In the genomic region with DNA sequence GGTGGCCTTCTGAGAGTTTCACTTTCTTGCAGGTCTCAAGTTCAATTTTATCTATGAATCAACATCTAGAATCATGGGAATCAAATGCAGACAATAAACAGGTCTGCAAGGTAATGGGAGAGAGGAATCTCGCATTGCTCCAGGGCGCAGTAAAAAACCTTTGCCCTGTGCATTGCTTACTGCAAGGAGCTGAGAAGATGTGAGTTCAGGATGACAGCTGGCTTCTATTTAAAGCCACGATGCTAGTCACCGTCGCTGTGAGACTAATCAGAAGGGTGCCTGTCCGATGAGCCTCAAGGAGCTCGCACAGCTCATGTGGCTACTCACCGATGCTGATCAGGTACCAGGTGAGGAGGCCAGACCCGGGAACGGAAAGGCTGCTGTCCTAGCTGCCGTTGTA, we compare ENCODE assay signal across 25 cellular contexts. TPM values are rescaled to one million over a fixed set of nuclear protein-coding genes. Genes with fewer than 3 reads are reported as not detected.
DNase-seq lines count a peak whose midpoint lies in the region; ATAC-seq, FAIRE-seq and TF ChIP-seq lines count a peak whose summit lies in the region.
"Had no signal": no experiment of that assay in that cellular context is flagged by ENCODE, and none has a peak within 500 bp of the region (broad histone marks: within the 10 kb centered on the region; RNA-seq: fewer than 3 reads in every experiment).

No MANE protein-coding gene starts in this region.

- H3K27ac ChIP-seq in HepG2 (ENCODE audit: extremely low read length, insufficient read depth, low read length): no peak overlapping the region
- H3K27ac ChIP-seq in right lobe of liver: no peak overlapping the region
- peak overlapping the region in 7 of 10 donors; percentile 61 to 73 (median 70) for H3K27ac ChIP-seq in heart right ventricle
- peak overlapping the region; percentile 4 to 72 (median 33) for H3K27ac ChIP-seq in gastrocnemius medialis
- peak overlapping the region; percentile 66 for H3K27ac ChIP-seq in temporal lobe (ENCODE audit: low read depth, low read length)
- H3K27ac ChIP-seq: C4-2B, HL-60, RWPE1 had no signal

- no peak overlapping the region for H3K4me3 ChIP-seq in HepG2 (replicated peaks in 1 of 3; ENCODE audit: insufficient read depth in 1 of 3, low read depth in 2 of 3, low read length in 3 of 3)
- no peak overlapping the region for H3K4me3 ChIP-seq in right lobe of liver
- H3K4me3 ChIP-seq in heart right ventricle: no peak overlapping the region
- H3K4me3 ChIP-seq in gastrocnemius medialis: no peak overlapping the region

- CTCF ChIA-PET in HepG2 (lab: Yijun Ruan, JAX; ENCODE audit: low intra/inter-chr PET ratio, low total read pairs): no interaction called here

- no peak for TF ChIP-seq POLR2A in HepG2 (IDR thresholded peaks at IDR 0.05; ENCODE audit: insufficient read depth in 1 of 2, low read depth in 2 of 2, low read length in 2 of 2)
- no peak for TF ChIP-seq POLR2A in right lobe of liver (IDR thresholded peaks at IDR 0.05)
- no peak for TF ChIP-seq POLR2A in gastrocnemius medialis (IDR thresholded peaks at IDR 0.05)
- TF ChIP-seq POLR2A in erythroblast (IDR thresholded peaks at IDR 0.05; ENCODE audit: low read length): no peak

- no peaks in the 10 kb centered on the region for H4K20me1 ChIP-seq in HepG2 (ENCODE audit: insufficient read depth, low read length)

- no peak for DNase-seq in HepG2 (ENCODE audit: low spot score)
- no peak for DNase-seq in right lobe of liver
- no peak for DNase-seq in heart right ventricle
- peak in 1 of 2 donors; percentile 40 for DNase-seq in gastrocnemius medialis
- DNase-seq in erythroblast (lab: John Stamatoyannopoulos, UW): no peak
- no peak for DNase-seq in DMS79 (lab: John Stamatoyannopoulos, UW)
- DNase-seq: DMS53, EL, KG1, NCI-H1092, NCI-H1436, NCI-H187 treated with DMSO at 0.1 percent for 48 hours, NCI-H2107 had no signal

- intact Hi-C loops in HepG2 (cut with micrococcal nuclease; ENCODE audit: unreplicated experiment): no loop called here
- intact Hi-C loops in right lobe of liver (cut with DNase I): no loop called here
- intact Hi-C loops in heart right ventricle (cut with DNase I): loop anchor here in 1 of 10 donors (10.0 kb wide), 1 partner anchor 357 kb away; no protein-coding TSS in a partner anchor
- intact Hi-C loops in gastrocnemius medialis (cut with DNase I; ENCODE audit: low total_unique reads): no loop called here

- in situ Hi-C loops in HepG2 (cut with HindIII; ENCODE audit: extremely low pct_ligation_motif_present, low pct_unique_long_range_greater_than_20kb): no loop called here
- in situ Hi-C loops in gastrocnemius medialis (cut with MboI; ENCODE audit: low sequenced_read_pairs in 4 of 4): no loop called here

- POLR2A ChIA-PET in HepG2 (lab: Yijun Ruan, JAX): no interaction called here

- no peak overlapping the region for H2AFZ ChIP-seq in HepG2 (ENCODE audit: low read length)

- ATAC-seq in HepG2 (no peak), right lobe of liver (no peak), heart right ventricle (peak in 6 of 8 donors; percentile 9 to 27 (median 17)), gastrocnemius medialis (peak; percentile 65 to 76), GM21515 (IDR thresholded peaks at IDR 0.05; ENCODE audit: unreplicated experiment) (no peak)
- ATAC-seq: HCT116 had no signal

- no peak overlapping the region for H3K9ac ChIP-seq in HepG2 (ENCODE audit: insufficient read depth, low read depth, low read length)

- H3K27me3 ChIP-seq in HepG2 (ENCODE audit: control insufficient read depth in 1 of 2, insufficient read depth in 2 of 2, low read length in 2 of 2): no peaks in the 10 kb centered on the region
- no peaks in the 10 kb centered on the region for H3K27me3 ChIP-seq in right lobe of liver
- no peaks in the 10 kb centered on the region for H3K27me3 ChIP-seq in heart right ventricle
- no peaks in the 10 kb centered on the region for H3K27me3 ChIP-seq in gastrocnemius medialis

- peaks cover 22 to 84% of the 10 kb centered on the region in 2 experiments for H3K36me3 ChIP-seq in HepG2 (replicated peaks in 1 of 2; ENCODE audit: control insufficient read depth in 1 of 2, insufficient read depth in 2 of 2, low read length in 2 of 2)
- H3K36me3 ChIP-seq in right lobe of liver: peaks cover 0 to 50% (median 14%) of the 10 kb centered on the region in 4 donors
- peaks cover 0 to 100% (median 31%) of the 10 kb centered on the region in 9 donors for H3K36me3 ChIP-seq in heart right ventricle
- peaks cover 0 to 53% of the 10 kb centered on the region in 2 donors for H3K36me3 ChIP-seq in gastrocnemius medialis

- no peak for FAIRE-seq in HepG2 (lab: Jason Lieb, UNC)
- FAIRE-seq: A204.1, D721Med, GM19239, H1 had no signal

- WGBS in HepG2 (ENCODE audit: low lambda C conversion rate): 94% methylated on average over 7 of the region's 11 CpGs
- WGBS in right lobe of liver (ENCODE audit: insufficient coverage, low coverage, low lambda C conversion rate, missing lambda C conversion rate): 94% methylated on average over 3 of the region's 11 CpGs
- 72 to 87% methylated on average over 11 of the region's 11 CpGs for WGBS in heart right ventricle, 2 donors

- H3K79me2 ChIP-seq in HepG2 (ENCODE audit: insufficient read depth, low read length): no peaks in the 10 kb centered on the region

- no peak for TF ChIP-seq CTCF in HepG2 (CRISPR knock-in tag; IDR thresholded peaks at IDR 0.05)
- TF ChIP-seq CTCF in right lobe of liver (IDR thresholded peaks at IDR 0.05): no peak
- TF ChIP-seq CTCF in heart right ventricle (IDR thresholded peaks at IDR 0.05): no peak
- TF ChIP-seq CTCF in gastrocnemius medialis (IDR thresholded peaks at IDR 0.05 in 4 of 5, conservative IDR thresholded peaks at IDR 0.05 in 1 of 5): no peak

- H3K9me3 ChIP-seq in HepG2 (ENCODE audit: low read length) (no peaks in the 10 kb centered on the region), right lobe of liver (no peaks in the 10 kb centered on the region), heart right ventricle (no peaks in the 10 kb centered on the region), gastrocnemius medialis (no peaks in the 10 kb centered on the region)

- TF ChIP-seq EP300 in HepG2 (IDR thresholded peaks at IDR 0.05; ENCODE audit: low read depth in 2 of 2, low read length in 2 of 2) (no peak), HepG2 (CRISPR knock-in tag; IDR thresholded peaks at IDR 0.05; ENCODE audit: borderline replicate concordance) (no peak)

- no TSS peak for BruUV-seq in HepG2 (replicated peaks; lab: Mats Ljungman, UMichigan)

- no peak for TF ChIP-seq RAD21 in HepG2 (CRISPR knock-in tag; IDR thresholded peaks at IDR 0.05)

- no peak overlapping the region for H3K4me2 ChIP-seq in HepG2 (ENCODE audit: low read depth, low read length)

- peaks cover 20% of the 10 kb centered on the region for H3K4me1 ChIP-seq in HepG2 (ENCODE audit: insufficient read depth, low read length)
- H3K4me1 ChIP-seq in right lobe of liver: peaks cover 0 to 38% (median 9%) of the 10 kb centered on the region in 4 donors
- H3K4me1 ChIP-seq in heart right ventricle: peaks cover 0 to 77% (median 34%) of the 10 kb centered on the region in 9 donors
- peaks cover 30 to 42% of the 10 kb centered on the region in 2 donors for H3K4me1 ChIP-seq in gastrocnemius medialis

RNA-seq across cellular contexts. Expression of a gene that starts 30.2 kb away (rescaled TPM):
- 2,184 and 5,485 TPM in 2 replicates for total RNA-seq in HepG2 (2016; rRNA removed; fragmentation: Illumina TruSeq; extraction: Trizol)
- 1,658 and 1,910 TPM in 2 replicates for total RNA-seq in HepG2 (2016; cell fraction: cytosol; rRNA removed; fragmentation: Illumina TruSeq; extraction: Trizol; ENCODE audit: low read depth)
- 2,147 and 5,523 TPM in 2 replicates for total RNA-seq in HepG2 (2016; cell fraction: insoluble cytoplasmic fraction; rRNA removed; fragmentation: Illumina TruSeq; extraction: Trizol)
- total RNA-seq in HepG2 (2016; cell fraction: membrane; rRNA removed; fragmentation: Illumina TruSeq; extraction: Trizol): 1,317 and 1,654 TPM in 2 replicates
- 3,708 and 4,228 TPM in 2 replicates for total RNA-seq in HepG2 (2016; cell fraction: nucleus; rRNA removed; fragmentation: Illumina TruSeq; extraction: Trizol)
- polyA plus RNA-seq in HepG2 (2011; rRNA removed): 1,973 and 2,476 TPM in 2 replicates
- 3,263 and 3,859 TPM in 2 replicates for polyA plus RNA-seq in HepG2 (2011; cell fraction: cytosol; rRNA removed)
- polyA plus RNA-seq in HepG2 (2011; cell fraction: nucleus; rRNA removed): 1,542 and 1,981 TPM in 2 replicates
- 3,117 and 3,837 TPM in 2 replicates for polyA plus RNA-seq in HepG2 (2012)
- polyA plus RNA-seq in HepG2 (2016; cell fraction: cytosol; fragmentation: Illumina TruSeq; extraction: Trizol; ENCODE audit: low read depth): 1,826 and 2,113 TPM in 2 replicates
- polyA plus RNA-seq in HepG2 (2016; cell fraction: insoluble cytoplasmic fraction; fragmentation: Illumina TruSeq; extraction: Trizol; ENCODE audit: low read depth): 1,773 and 1,785 TPM in 2 replicates
- 1,154 and 1,399 TPM in 2 replicates for polyA plus RNA-seq in HepG2 (2016; cell fraction: membrane; fragmentation: Illumina TruSeq; extraction: Trizol; ENCODE audit: low read depth)
- 5,783 and 6,817 TPM in 2 replicates for polyA plus RNA-seq in HepG2 (2016; cell fraction: nucleus; fragmentation: Illumina TruSeq; extraction: Trizol; ENCODE audit: insufficient read depth, low read depth)
- 0.49 and 910 TPM in 2 replicates for polyA minus RNA-seq in HepG2 (2011; rRNA and poly(A)+ RNA removed; ENCODE audit: low replicate concordance)
- 1,155 and 1,457 TPM in 2 replicates for polyA minus RNA-seq in HepG2 (2011; cell fraction: cytosol; rRNA and poly(A)+ RNA removed)
- polyA minus RNA-seq in HepG2 (2011; cell fraction: nucleus; rRNA and poly(A)+ RNA removed): 210 and 319 TPM in 2 replicates
- total RNA-seq in right lobe of liver: over 10,000 TPM in 2 of 6 experiments, 1,000 to 10,000 TPM in 4; 5,429 to 12,494 (median 8,679) TPM
- 100 to 1,000 TPM in 2 of 10 donors, 10 to 100 TPM in 7, 1 to 10 TPM in 1; 3.8 to 178 (median 69.1) TPM for total RNA-seq in heart right ventricle
- polyA plus RNA-seq in heart right ventricle: 100 to 1,000 TPM in 1 of 2 donors, 10 to 100 TPM in 1; 71.5 to 398 TPM
- total RNA-seq in gastrocnemius medialis: 10 to 100 TPM in 2 of 4 donors, under 1 TPM in 1, not detected in 1; 0.56 to 35.8 (median 18.2) TPM
- total RNA-seq in temporal lobe: 0.49 TPM
- total RNA-seq: H1, HT-29, NCI-H460 had no signal

RNA-seq across cellular contexts. Expression of a gene that starts 37.9 kb away (rescaled TPM):
- total RNA-seq in HepG2 (2016; rRNA removed; fragmentation: Illumina TruSeq; extraction: Trizol) (179 and 314 TPM in 2 replicates), right lobe of liver (over 10,000 TPM in 3 of 6 experiments, 1,000 to 10,000 TPM in 3; 4,225 to 15,106 (median 9,815) TPM), heart right ventricle (under 1 TPM in 1 of 10 donors, not detected in 9; 0.64 TPM), gastrocnemius medialis (10 to 100 TPM in 2 of 4 donors, not detected in 2; 19.3 to 45.7 TPM), temporal lobe (not detected)
- total RNA-seq in HepG2 (2016; cell fraction: cytosol; rRNA removed; fragmentation: Illumina TruSeq; extraction: Trizol; ENCODE audit: low read depth): 470 and 617 TPM in 2 replicates
- 191 and 310 TPM in 2 replicates for total RNA-seq in HepG2 (2016; cell fraction: insoluble cytoplasmic fraction; rRNA removed; fragmentation: Illumina TruSeq; extraction: Trizol)
- total RNA-seq in HepG2 (2016; cell fraction: membrane; rRNA removed; fragmentation: Illumina TruSeq; extraction: Trizol): 250 and 324 TPM in 2 replicates
- total RNA-seq in HepG2 (2016; cell fraction: nucleus; rRNA removed; fragmentation: Illumina TruSeq; extraction: Trizol): 211 and 238 TPM in 2 replicates
- polyA plus RNA-seq in HepG2 (2011; rRNA removed) (687 and 1,005 TPM in 2 replicates), heart right ventricle (under 1 TPM in 1 of 2 donors, not detected in 1; 0.12 TPM)
- 944 and 988 TPM in 2 replicates for polyA plus RNA-seq in HepG2 (2011; cell fraction: cytosol; rRNA removed)
- polyA plus RNA-seq in HepG2 (2011; cell fraction: nucleus; rRNA removed): 255 and 392 TPM in 2 replicates
- polyA plus RNA-seq in HepG2 (2012): 921 and 1,213 TPM in 2 replicates
- 724 and 925 TPM in 2 replicates for polyA plus RNA-seq in HepG2 (2016; cell fraction: cytosol; fragmentation: Illumina TruSeq; extraction: Trizol; ENCODE audit: low read depth)
- polyA plus RNA-seq in HepG2 (2016; cell fraction: insoluble cytoplasmic fraction; fragmentation: Illumina TruSeq; extraction: Trizol; ENCODE audit: low read depth): 243 and 253 TPM in 2 replicates
- 332 and 399 TPM in 2 replicates for polyA plus RNA-seq in HepG2 (2016; cell fraction: membrane; fragmentation: Illumina TruSeq; extraction: Trizol; ENCODE audit: low read depth)
- 479 and 488 TPM in 2 replicates for polyA plus RNA-seq in HepG2 (2016; cell fraction: nucleus; fragmentation: Illumina TruSeq; extraction: Trizol; ENCODE audit: insufficient read depth, low read depth)
- polyA minus RNA-seq in HepG2 (2011; rRNA and poly(A)+ RNA removed; ENCODE audit: low replicate concordance): 493 TPM in 1 of 2 replicates, not detected in the other
- polyA minus RNA-seq in HepG2 (2011; cell fraction: cytosol; rRNA and poly(A)+ RNA removed): 182 and 185 TPM in 2 replicates
- 38.8 and 66.1 TPM in 2 replicates for polyA minus RNA-seq in HepG2 (2011; cell fraction: nucleus; rRNA and poly(A)+ RNA removed)
- total RNA-seq: H1, HT-29, NCI-H460 had no signal
- polyA plus RNA-seq: H1 had no signal

RNA-seq across cellular contexts. Expression of a gene that starts 44.5 kb away (rescaled TPM):
- total RNA-seq in HepG2 (2016; rRNA removed; fragmentation: Illumina TruSeq; extraction: Trizol) (1.8 and 3.8 TPM in 2 replicates), right lobe of liver (1,000 to 10,000 TPM in 2 of 6 experiments, 100 to 1,000 TPM in 2, 10 to 100 TPM in 2; 21.9 to 1,288 (median 117) TPM), heart right ventricle (under 1 TPM in 2 of 10 donors, not detected in 8; 0.26 to 0.28 TPM), gastrocnemius medialis (1 to 10 TPM in 2 of 4 donors, not detected in 2; 2.6 to 3.5 TPM), temporal lobe (not detected)
- total RNA-seq in HepG2 (2016; cell fraction: cytosol; rRNA removed; fragmentation: Illumina TruSeq; extraction: Trizol; ENCODE audit: low read depth): 1.2 and 2.1 TPM in 2 replicates
- total RNA-seq in HepG2 (2016; cell fraction: insoluble cytoplasmic fraction; rRNA removed; fragmentation: Illumina TruSeq; extraction: Trizol): 2.1 and 3.7 TPM in 2 replicates
- 2.5 and 3.8 TPM in 2 replicates for total RNA-seq in HepG2 (2016; cell fraction: membrane; rRNA removed; fragmentation: Illumina TruSeq; extraction: Trizol)
- 1.5 and 3.9 TPM in 2 replicates for total RNA-seq in HepG2 (2016; cell fraction: nucleus; rRNA removed; fragmentation: Illumina TruSeq; extraction: Trizol)
- polyA plus RNA-seq in HepG2 (2011; rRNA removed) (7.2 and 11.0 TPM in 2 replicates), heart right ventricle (under 1 TPM in 1 of 2 donors, not detected in 1; 0.75 TPM)
- 9.4 and 10.1 TPM in 2 replicates for polyA plus RNA-seq in HepG2 (2011; cell fraction: cytosol; rRNA removed)
- 4.4 and 6.4 TPM in 2 replicates for polyA plus RNA-seq in HepG2 (2011; cell fraction: nucleus; rRNA removed)
- polyA plus RNA-seq in HepG2 (2012): 5.7 and 7.6 TPM in 2 replicates
- 1.8 and 2.4 TPM in 2 replicates for polyA plus RNA-seq in HepG2 (2016; cell fraction: cytosol; fragmentation: Illumina TruSeq; extraction: Trizol; ENCODE audit: low read depth)
- polyA plus RNA-seq in HepG2 (2016; cell fraction: insoluble cytoplasmic fraction; fragmentation: Illumina TruSeq; extraction: Trizol; ENCODE audit: low read depth): 1.6 and 1.8 TPM in 2 replicates
- polyA plus RNA-seq in HepG2 (2016; cell fraction: membrane; fragmentation: Illumina TruSeq; extraction: Trizol; ENCODE audit: low read depth): 2.4 and 3.3 TPM in 2 replicates
- polyA plus RNA-seq in HepG2 (2016; cell fraction: nucleus; fragmentation: Illumina TruSeq; extraction: Trizol; ENCODE audit: insufficient read depth, low read depth): 3.5 and 4.1 TPM in 2 replicates
- polyA minus RNA-seq in HepG2 (2011; rRNA and poly(A)+ RNA removed; ENCODE audit: low replicate concordance): 4.4 TPM in 1 of 2 replicates, not detected in the other
- 2.5 and 3.2 TPM in 2 replicates for polyA minus RNA-seq in HepG2 (2011; cell fraction: cytosol; rRNA and poly(A)+ RNA removed)
- polyA minus RNA-seq in HepG2 (2011; cell fraction: nucleus; rRNA and poly(A)+ RNA removed): 0.77 and 1.6 TPM in 2 replicates
- total RNA-seq: H1, HT-29, NCI-H460 had no signal
- polyA plus RNA-seq: H1 had no signal

Comparison
In these comparisons a context has a peak if more than half of its experiments do, and no peak if none do; other contexts are left out.
1. RNA of a gene that starts 37.9 kb away (total RNA-seq): 4,225 to 15,106 TPM in right lobe of liver; 179 to 617 TPM in HepG2, 19.3 to 45.7 TPM in gastrocnemius medialis, 0.64 TPM in heart right ventricle and not detected in temporal lobe (single experiment); every median in the first group is over 4 times any median in the second.
2. RNA of a gene that starts 44.5 kb away (total RNA-seq): 21.9 to 1,288 TPM in right lobe of liver; 1.2 to 3.9 TPM in HepG2, 2.6 to 3.5 TPM in gastrocnemius medialis, 0.26 to 0.28 TPM in heart right ventricle and not detected in temporal lobe (single experiment); every median in the first group is over 4 times any median in the second.
3. ATAC-seq: peak in heart right ventricle (6 of 8) and gastrocnemius medialis (2 of 2); none in HepG2 (single experiment), right lobe of liver (0 of 4) and GM21515 (single experiment).
4. H3K27ac ChIP-seq: peak in heart right ventricle (7 of 10), gastrocnemius medialis (4 of 4) and temporal lobe (single experiment); none in HepG2 (single experiment) and right lobe of liver (0 of 3).
5. RNA of a gene that starts 30.2 kb away (total RNA-seq): 5,429 to 12,494 TPM in right lobe of liver and 1,317 to 5,523 TPM in HepG2; 3.8 to 178 TPM in heart right ventricle, 0.56 to 35.8 TPM in gastrocnemius medialis and 0.49 TPM in temporal lobe (single experiment); every median in the first group is over 4 times any median in the second.